Comparison of ENCODE assay signal across 1 cellular context in the genomic region with DNA sequence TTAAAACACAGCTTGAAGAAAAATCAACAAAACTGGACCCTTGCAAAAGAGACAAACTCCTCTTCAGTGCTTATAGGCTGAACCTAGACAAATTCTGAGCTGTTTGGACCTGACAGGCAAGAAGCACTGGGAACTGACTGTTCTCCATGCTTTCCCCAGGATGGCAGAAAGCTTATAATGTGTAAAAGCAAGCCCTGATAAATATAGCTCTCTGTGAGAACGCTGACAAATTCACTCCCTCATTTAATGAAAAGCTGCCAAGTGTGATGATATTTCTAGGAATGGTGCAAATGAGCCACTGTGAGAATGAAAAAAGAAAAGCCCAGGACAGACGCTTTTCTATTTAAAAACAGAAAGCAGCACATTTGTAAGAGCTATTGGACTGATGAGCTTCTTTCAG.
TF ChIP-seq lines count a peak whose summit lies in the region.

No MANE protein-coding gene starts in this region.

TF ChIP-seq in GM12878, 131 proteins besides CTCF, POLR2A, EP300 and RAD21 (continued from another document):
- no peak for TF ChIP-seq SIN3A (IDR thresholded peaks at IDR 0.05; ENCODE audit: low read depth, low read length)
- no peak for TF ChIP-seq CHD2 (IDR thresholded peaks at IDR 0.05; ENCODE audit: borderline replicate concordance, low read depth, low read length)
- TF ChIP-seq, protein P1, sequence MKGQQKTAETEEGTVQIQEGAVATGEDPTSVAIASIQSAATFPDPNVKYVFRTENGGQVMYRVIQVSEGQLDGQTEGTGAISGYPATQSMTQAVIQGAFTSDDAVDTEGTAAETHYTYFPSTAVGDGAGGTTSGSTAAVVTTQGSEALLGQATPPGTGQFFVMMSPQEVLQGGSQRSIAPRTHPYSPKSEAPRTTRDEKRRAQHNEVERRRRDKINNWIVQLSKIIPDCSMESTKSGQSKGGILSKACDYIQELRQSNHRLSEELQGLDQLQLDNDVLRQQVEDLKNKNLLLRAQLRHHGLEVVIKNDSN (IDR thresholded peaks at IDR 0.05; ENCODE audit: borderline replicate concordance, extremely low read length, insufficient read depth, low read depth, low read length), result no peak
- TF ChIP-seq MYC (IDR thresholded peaks at IDR 0.05; ENCODE audit: insufficient read depth, insufficient read length, insufficient replicate concordance, low read length, severe bottlenecking), result no peak
- TF ChIP-seq, protein P2, sequence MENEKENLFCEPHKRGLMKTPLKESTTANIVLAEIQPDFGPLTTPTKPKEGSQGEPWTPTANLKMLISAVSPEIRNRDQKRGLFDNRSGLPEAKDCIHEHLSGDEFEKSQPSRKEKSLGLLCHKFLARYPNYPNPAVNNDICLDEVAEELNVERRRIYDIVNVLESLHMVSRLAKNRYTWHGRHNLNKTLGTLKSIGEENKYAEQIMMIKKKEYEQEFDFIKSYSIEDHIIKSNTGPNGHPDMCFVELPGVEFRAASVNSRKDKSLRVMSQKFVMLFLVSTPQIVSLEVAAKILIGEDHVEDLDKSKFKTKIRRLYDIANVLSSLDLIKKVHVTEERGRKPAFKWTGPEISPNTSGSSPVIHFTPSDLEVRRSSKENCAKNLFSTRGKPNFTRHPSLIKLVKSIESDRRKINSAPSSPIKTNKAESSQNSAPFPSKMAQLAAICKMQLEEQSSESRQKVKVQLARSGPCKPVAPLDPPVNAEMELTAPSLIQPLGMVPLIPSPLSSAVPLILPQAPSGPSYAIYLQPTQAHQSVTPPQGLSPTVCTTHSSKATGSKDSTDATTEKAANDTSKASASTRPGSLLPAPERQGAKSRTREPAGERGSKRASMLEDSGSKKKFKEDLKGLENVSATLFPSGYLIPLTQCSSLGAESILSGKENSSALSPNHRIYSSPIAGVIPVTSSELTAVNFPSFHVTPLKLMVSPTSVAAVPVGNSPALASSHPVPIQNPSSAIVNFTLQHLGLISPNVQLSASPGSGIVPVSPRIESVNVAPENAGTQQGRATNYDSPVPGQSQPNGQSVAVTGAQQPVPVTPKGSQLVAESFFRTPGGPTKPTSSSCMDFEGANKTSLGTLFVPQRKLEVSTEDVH (IDR thresholded peaks at IDR 0.05; ENCODE audit: low read depth, partially characterized antibody), result no peak
- TF ChIP-seq JUND (IDR thresholded peaks at IDR 0.05; ENCODE audit: low read depth, low read length), result no peak
- no peak for TF ChIP-seq NFIC (IDR thresholded peaks at IDR 0.05; ENCODE audit: low read depth, low read length)
- TF ChIP-seq CHD4 (IDR thresholded peaks at IDR 0.05), result no peak
- no peak for TF ChIP-seq SIX5 (IDR thresholded peaks at IDR 0.05; ENCODE audit: low read depth, low read length, severe bottlenecking)
